9 cellular contexts compared by ENCODE assay signal in the genomic region with DNA sequence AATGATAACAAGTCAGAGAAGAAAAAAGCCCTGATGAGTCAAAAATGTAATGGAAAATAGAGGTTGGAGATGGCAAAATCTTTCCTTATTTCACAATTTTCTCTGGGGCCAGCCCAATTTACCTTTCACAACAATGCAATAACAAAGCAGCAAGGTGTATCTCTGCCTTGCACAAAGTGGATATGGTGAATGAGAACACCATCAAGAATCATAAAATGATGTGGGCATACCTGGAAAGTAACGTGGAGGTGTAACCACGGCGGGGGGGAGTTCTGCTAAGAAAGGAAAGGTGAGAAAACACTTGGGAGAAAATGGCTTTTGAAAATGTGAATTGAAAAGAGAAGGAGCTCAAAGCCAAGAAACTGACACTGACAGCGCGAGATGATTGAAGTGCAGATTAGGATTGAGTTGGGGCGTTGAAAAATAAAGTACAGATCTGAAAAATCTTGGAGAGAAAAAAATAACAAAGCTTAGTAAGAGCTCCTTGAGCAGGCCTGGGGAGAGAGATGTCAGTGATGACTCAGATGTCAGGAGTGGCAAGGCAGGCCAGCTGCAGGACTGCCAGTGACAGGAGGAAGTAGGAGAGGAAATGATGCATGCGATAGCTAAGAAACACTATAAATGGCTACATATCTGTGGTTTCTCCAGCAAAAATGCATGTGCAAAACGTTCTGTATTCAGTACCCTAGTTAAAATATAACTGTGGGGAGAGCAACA. TPM values are rescaled to one million over a fixed set of nuclear protein-coding genes. Genes with fewer than 3 reads are reported as not detected.
DNase-seq lines count a peak whose midpoint lies in the region; ATAC-seq, FAIRE-seq and TF ChIP-seq lines count a peak whose summit lies in the region.
"Had no signal": no experiment of that assay in that cellular context is flagged by ENCODE, and none has a peak within 500 bp of the region (broad histone marks: within the 10 kb centered on the region; RNA-seq: fewer than 3 reads in every experiment).

No MANE protein-coding gene starts in this region.

- POLR2A ChIA-PET in CD4-positive, alpha-beta memory T cell (lab: Charles Lee; ENCODE audit: partially characterized antibody), result interaction anchor here (0.9 to 4.3 kb wide), 10 partner anchors 8 to 337 kb away, joined by 3 to 35 read pairs (median 4); a partner anchor contains a TSS

- H3K4me2 ChIP-seq in astrocyte (ENCODE audit: low read length), result peak overlapping the region; percentile 82

- no peaks in the 10 kb centered on the region for H3K9me3 Mint-ChIP-seq in CD4-positive, alpha-beta memory T cell
- H3K9me3 Mint-ChIP-seq in astrocyte (ENCODE audit: unreplicated experiment), result no peaks in the 10 kb centered on the region

- TF ChIP-seq CTCF in astrocyte (IDR thresholded peaks at IDR 0.05; ENCODE audit: insufficient read depth, low read depth, low read length), result no peak

- peaks cover 37 to 51% (median 44%) of the 10 kb centered on the region in 4 donors for H3K4me1 Mint-ChIP-seq in CD4-positive, alpha-beta memory T cell
- peaks cover 71% of the 10 kb centered on the region for H3K4me1 Mint-ChIP-seq in astrocyte (ENCODE audit: low read depth, unreplicated experiment)

- ATAC-seq in GM19455 (IDR thresholded peaks at IDR 0.05; ENCODE audit: unreplicated experiment) (peak; percentile 94), HG03571 (IDR thresholded peaks at IDR 0.05; ENCODE audit: unreplicated experiment) (peak; percentile 94)

- intact Hi-C loops in CD4-positive, alpha-beta memory T cell (cut with micrococcal nuclease), result loop anchor here (1.0 kb wide), 3 partner anchors 10 to 65 kb away; no protein-coding TSS in a partner anchor

- H3K27ac ChIP-seq in CD4-positive, alpha-beta memory T cell (ENCODE audit: low read depth, low read length), result peak overlapping the region; percentile 43
- H3K27ac ChIP-seq in astrocyte (ENCODE audit: low read depth, low read length), result peak overlapping the region; percentile 89

- H3K79me2 ChIP-seq in astrocyte (ENCODE audit: insufficient read depth, low read length), result peaks cover 74% of the 10 kb centered on the region

- peak; percentile 55 to 86 (median 64) for DNase-seq in CD4-positive, alpha-beta memory T cell
- peak; percentile 91 to 98 for DNase-seq in SW 1271 (lab: John Stamatoyannopoulos, UW)
- peak; percentile 100 for DNase-seq in astrocyte (ENCODE audit: low read depth)
- DNase-seq in iPS-NIHi7 (ENCODE audit: extremely low spot score), result peak; percentile 62
- peak; percentile 13 to 46 for DNase-seq in stimulated activated CD4-positive, alpha-beta T cell treated with anti-CD3 and anti-CD28 coated beads, Interleukin-15, amount 100 ng/mL, for 1 hour (ENCODE audit: low read depth in 1 of 2, low spot score in 1 of 2)
- no peak for DNase-seq in H7

- H3K36me3 ChIP-seq in CD4-positive, alpha-beta memory T cell (ENCODE audit: insufficient read depth, low read length), result no peaks in the 10 kb centered on the region
- H3K36me3 ChIP-seq in astrocyte (ENCODE audit: insufficient read depth, low read length), result no peaks in the 10 kb centered on the region
- H3K36me3 ChIP-seq in H7 (replicated peaks; ENCODE audit: control insufficient read depth, insufficient read depth, low read length), result no peaks in the 10 kb centered on the region

- H3K36me3 Mint-ChIP-seq in CD4-positive, alpha-beta memory T cell, result no peaks in the 10 kb centered on the region
- peaks cover 7% of the 10 kb centered on the region for H3K36me3 Mint-ChIP-seq in astrocyte (ENCODE audit: low read depth, unreplicated experiment)

- peak; percentile 96 for FAIRE-seq in astrocyte (lab: Jason Lieb, UNC)
- FAIRE-seq: TTC549 had no signal

- CTCF ChIA-PET in CD4-positive, alpha-beta memory T cell (lab: Charles Lee; ENCODE audit: partially characterized antibody), result interaction anchor here (1.1 to 4.1 kb wide), 12 partner anchors 10 to 338 kb away, joined by 3 to 35 read pairs (median 5); a partner anchor contains a TSS

- peak overlapping the region; percentile 70 to 91 (median 90) for H3K27ac Mint-ChIP-seq in CD4-positive, alpha-beta memory T cell
- H3K27ac Mint-ChIP-seq in astrocyte (ENCODE audit: unreplicated experiment), result peak overlapping the region; percentile 95

- no peaks in the 10 kb centered on the region for H3K9me3 ChIP-seq in CD4-positive, alpha-beta memory T cell (ENCODE audit: control insufficient read depth in 1 of 2, low read length in 2 of 2)
- H3K9me3 ChIP-seq in astrocyte (ENCODE audit: insufficient read depth, low read depth, low read length), result no peaks in the 10 kb centered on the region

- H3K4me3 ChIP-seq in CD4-positive, alpha-beta memory T cell (ENCODE audit: low read length in 2 of 2), result no peak overlapping the region
- H3K4me3 ChIP-seq in astrocyte (ENCODE audit: insufficient read depth, low read depth, low read length), result peak overlapping the region; percentile 25
- H3K4me3 ChIP-seq in H7 (ENCODE audit: insufficient read depth, low read depth, low read length), result no peak overlapping the region

- H3K27me3 Mint-ChIP-seq in CD4-positive, alpha-beta memory T cell, result no peaks in the 10 kb centered on the region
- H3K27me3 Mint-ChIP-seq in astrocyte (ENCODE audit: low read depth, unreplicated experiment), result no peaks in the 10 kb centered on the region

- no peaks in the 10 kb centered on the region for H4K20me1 ChIP-seq in astrocyte (ENCODE audit: insufficient read depth, low read length)

- peak overlapping the region in 7 of 8 donors; percentile 30 to 75 (median 52) for H3K4me3 Mint-ChIP-seq in CD4-positive, alpha-beta memory T cell
- H3K4me3 Mint-ChIP-seq in astrocyte (ENCODE audit: unreplicated experiment), result no peak overlapping the region

- H2AFZ ChIP-seq in astrocyte (ENCODE audit: low read depth, low read length), result no peak overlapping the region

- peaks cover 65% of the 10 kb centered on the region for H3K4me1 ChIP-seq in CD4-positive, alpha-beta memory T cell (ENCODE audit: insufficient read depth, low read length)
- H3K4me1 ChIP-seq in astrocyte (ENCODE audit: insufficient read depth, low read length), result peaks cover 38% of the 10 kb centered on the region

- peak overlapping the region; percentile 75 for H3K9ac ChIP-seq in astrocyte (ENCODE audit: low read length)

- no peaks in the 10 kb centered on the region for H3K27me3 ChIP-seq in CD4-positive, alpha-beta memory T cell (ENCODE audit: insufficient read depth, low read length)
- H3K27me3 ChIP-seq in astrocyte (ENCODE audit: insufficient read depth, low read length), result no peaks in the 10 kb centered on the region
- no peaks in the 10 kb centered on the region for H3K27me3 ChIP-seq in H7 (ENCODE audit: control insufficient read depth, insufficient read depth, low read length)

RNA-seq across cellular contexts. Expression of a gene that starts 26.2 kb away (rescaled TPM):
- 1 to 10 TPM; 4.3 to 4.6 TPM for total RNA-seq in CD4-positive, alpha-beta memory T cell
- polyA plus RNA-seq in CD4-positive, alpha-beta memory T cell, result 1 to 10 TPM; 2.3 to 3.6 TPM
- total RNA-seq in astrocyte, result 38.6 and 43.2 TPM in 2 replicates
- total RNA-seq in H7 (2014; rRNA removed; shearing (Covaris generic)), result 3.9 and 4.0 TPM in 2 replicates
